ENCODE assay signal across 21 cellular contexts in genomic region chr2:117481608-117482007, GRCh38.
A peak's percentile ranks its signal among the peaks of the same experiment; 100 is the strongest.
DNase-seq lines count a peak whose midpoint lies in the region; ATAC-seq and TF ChIP-seq lines count a peak whose summit lies in the region.
"Had no signal": no experiment of that assay in that cellular context is flagged by ENCODE, and none has a peak within 500 bp of the region (broad histone marks: within the 10 kb centered on the region; RNA-seq: fewer than 3 reads in every experiment).

No MANE protein-coding gene starts in this region.

- H3K4me1 ChIP-seq in GM23338 (ENCODE audit: insufficient read depth) = peaks cover 10% of the 10 kb centered on the region; the same call in 1 of the 2 replicates
- H3K4me1 ChIP-seq: Peyer's patch had no signal

- no peak overlapping the region for H3K4me2 ChIP-seq in GM23338

- no peaks in the 10 kb centered on the region for H3K27me3 ChIP-seq in GM23338 (ENCODE audit: insufficient read depth)
- H3K27me3 ChIP-seq: Peyer's patch had no signal

- H3K27ac ChIP-seq in GM23338 (ENCODE audit: low read depth) = no peak overlapping the region
- H3K27ac ChIP-seq: HL-60, Peyer's patch had no signal

- peaks cover 3% of the 10 kb centered on the region for H3K27me3 Mint-ChIP-seq in GM23338 (ENCODE audit: insufficient read depth, low read depth, poor library complexity)

- H3K4me3 ChIP-seq in GM23338 = no peak overlapping the region
- H3K4me3 ChIP-seq: Peyer's patch had no signal

- H3K79me2 ChIP-seq in GM23338 (replicated peaks; ENCODE audit: insufficient read depth) = no peaks in the 10 kb centered on the region

- no peak overlapping the region for H3K27ac Mint-ChIP-seq in GM23338
- H3K27ac Mint-ChIP-seq: CD8-positive, alpha-beta T cell had no signal

- peaks cover 6% of the 10 kb centered on the region for H3K36me3 Mint-ChIP-seq in GM23338 (ENCODE audit: low read depth)
- H3K36me3 Mint-ChIP-seq: CD8-positive, alpha-beta T cell had no signal

- no peaks in the 10 kb centered on the region for H3K9me2 ChIP-seq in GM23338 (ENCODE audit: insufficient read depth)

- no peak for ATAC-seq in GM23338
- ATAC-seq in HG02852 (IDR thresholded peaks at IDR 0.05; ENCODE audit: unreplicated experiment) = no peak
- ATAC-seq: CD8-positive, alpha-beta T cell; HepG2 had no signal

- peaks cover 23% of the 10 kb centered on the region; the same call in 2 of the 3 replicates for H3K9me3 Mint-ChIP-seq in GM23338

- H4K20me1 ChIP-seq in GM23338 (replicated peaks; ENCODE audit: insufficient read depth) = no peaks in the 10 kb centered on the region

- no peak overlapping the region for H2AFZ ChIP-seq in GM23338

- no peak overlapping the region for H3K4me3 Mint-ChIP-seq in GM23338
- H3K4me3 Mint-ChIP-seq: CD8-positive, alpha-beta T cell; H9 had no signal

- no peaks in the 10 kb centered on the region for H3F3A ChIP-seq in GM23338 (replicated peaks; ENCODE audit: low read depth)

- no peak for TF ChIP-seq CTCF in GM23338 (conservative IDR thresholded peaks at IDR 0.05; ENCODE audit: low read depth in 2 of 2)

- peaks cover 5% of the 10 kb centered on the region; the same call in 1 of the 2 replicates for H3K36me3 ChIP-seq in GM23338 (ENCODE audit: insufficient read depth)
- H3K36me3 ChIP-seq: Peyer's patch had no signal

- DNase-seq in NCI-H345 (lab: John Stamatoyannopoulos, UW) (peak; percentile 48), NCI-H345 treated with DMSO at 0.1 percent for 48 hours (lab: John Stamatoyannopoulos, UW; ENCODE audit: unreplicated experiment) (no peak), DMS53 treated with DMSO at 0.1 percent for 48 hours (lab: John Stamatoyannopoulos, UW; ENCODE audit: unreplicated experiment) (peak; percentile 31), NCI-H1105 treated with DMSO at 0.1 percent for 48 hours (lab: John Stamatoyannopoulos, UW) (peak; percentile 42), SHP77 treated with DMSO at 0.1 percent for 48 hours (lab: John Stamatoyannopoulos, UW) (peak; percentile 69), GM23338 (ENCODE audit: low spot score) (no peak), DMS114 treated with DMSO at 0.1 percent for 48 hours (lab: John Stamatoyannopoulos, UW; ENCODE audit: unreplicated experiment) (no peak)
- DNase-seq: AML-193; C1 segment of cervical spinal cord; CD8-positive, alpha-beta T cell; H9; KBM-7; NCI-H1092 treated with DMSO at 0.1 percent for 48 hours; NCI-H1694 treated with DMSO at 0.1 percent for 48 hours; NCI-H226; NCI-H69; Peyer's patch; T-helper 9 cell had no signal

- H3K4me1 Mint-ChIP-seq in GM23338 = peaks cover 10% of the 10 kb centered on the region

TF ChIP-seq in GM23338, 12 proteins besides CTCF, POLR2A, EP300 and RAD21:
- TF ChIP-seq CREB1 (CRISPR knock-in tag; IDR thresholded peaks at IDR 0.05; ENCODE audit: low read depth) (no peak), ZNF462 (CRISPR knock-in tag; IDR thresholded peaks at IDR 0.05) (no peak), ZNF114 (CRISPR knock-in tag; IDR thresholded peaks at IDR 0.05) (no peak), ETS1 (IDR thresholded peaks at IDR 0.05) (no peak), POLR2AphosphoS5 (IDR thresholded peaks at IDR 0.05; ENCODE audit: low read depth) (no peak)
- TF ChIP-seq, protein P1, sequence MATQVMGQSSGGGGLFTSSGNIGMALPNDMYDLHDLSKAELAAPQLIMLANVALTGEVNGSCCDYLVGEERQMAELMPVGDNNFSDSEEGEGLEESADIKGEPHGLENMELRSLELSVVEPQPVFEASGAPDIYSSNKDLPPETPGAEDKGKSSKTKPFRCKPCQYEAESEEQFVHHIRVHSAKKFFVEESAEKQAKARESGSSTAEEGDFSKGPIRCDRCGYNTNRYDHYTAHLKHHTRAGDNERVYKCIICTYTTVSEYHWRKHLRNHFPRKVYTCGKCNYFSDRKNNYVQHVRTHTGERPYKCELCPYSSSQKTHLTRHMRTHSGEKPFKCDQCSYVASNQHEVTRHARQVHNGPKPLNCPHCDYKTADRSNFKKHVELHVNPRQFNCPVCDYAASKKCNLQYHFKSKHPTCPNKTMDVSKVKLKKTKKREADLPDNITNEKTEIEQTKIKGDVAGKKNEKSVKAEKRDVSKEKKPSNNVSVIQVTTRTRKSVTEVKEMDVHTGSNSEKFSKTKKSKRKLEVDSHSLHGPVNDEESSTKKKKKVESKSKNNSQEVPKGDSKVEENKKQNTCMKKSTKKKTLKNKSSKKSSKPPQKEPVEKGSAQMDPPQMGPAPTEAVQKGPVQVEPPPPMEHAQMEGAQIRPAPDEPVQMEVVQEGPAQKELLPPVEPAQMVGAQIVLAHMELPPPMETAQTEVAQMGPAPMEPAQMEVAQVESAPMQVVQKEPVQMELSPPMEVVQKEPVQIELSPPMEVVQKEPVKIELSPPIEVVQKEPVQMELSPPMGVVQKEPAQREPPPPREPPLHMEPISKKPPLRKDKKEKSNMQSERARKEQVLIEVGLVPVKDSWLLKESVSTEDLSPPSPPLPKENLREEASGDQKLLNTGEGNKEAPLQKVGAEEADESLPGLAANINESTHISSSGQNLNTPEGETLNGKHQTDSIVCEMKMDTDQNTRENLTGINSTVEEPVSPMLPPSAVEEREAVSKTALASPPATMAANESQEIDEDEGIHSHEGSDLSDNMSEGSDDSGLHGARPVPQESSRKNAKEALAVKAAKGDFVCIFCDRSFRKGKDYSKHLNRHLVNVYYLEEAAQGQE (IDR thresholded peaks at IDR 0.05; ENCODE audit: unreplicated experiment) = no peak
TF ChIP-seq in GM23338: peak in this region for 0.

Comparison
In these comparisons a context has a peak if more than half of its experiments do, and no peak if none do; other contexts are left out.
1. DNase-seq: peak in NCI-H345 (single experiment), DMS53 treated with DMSO at 0.1 percent for 48 hours (single experiment), NCI-H1105 treated with DMSO at 0.1 percent for 48 hours (single experiment) and SHP77 treated with DMSO at 0.1 percent for 48 hours (single experiment); none in NCI-H345 treated with DMSO at 0.1 percent for 48 hours (single experiment), GM23338 (single experiment) and DMS114 treated with DMSO at 0.1 percent for 48 hours (single experiment).